ENCODE assay signal across 37 cellular contexts in genomic region chr17:63376949-63377348, GRCh38.
"Had no signal": no experiment of that assay in that cellular context is flagged by ENCODE, and none has a peak within 500 bp of the region (broad histone marks: within the 10 kb centered on the region; RNA-seq: fewer than 3 reads in every experiment).

No MANE protein-coding gene starts in this region.

- H3K27me3 Mint-ChIP-seq: activated CD4-positive, alpha-beta memory T cell treated with anti-CD3 and anti-CD28 coated beads, Interleukin-2, amount 10 ng/mL, durations not matched to agents 7 days and 5 days; activated CD4-positive, alpha-beta T cell treated with anti-CD3 and anti-CD28 coated beads, Interleukin-2, amount 10 ng/mL, durations not matched to agents 24 days and 14 days; activated naive CD4-positive, alpha-beta T cell treated with anti-CD3 and anti-CD28 coated beads, Interleukin-2, amount 50 U/mL, for 24 hours; activated naive CD8-positive, alpha-beta T cell; activated naive CD8-positive, alpha-beta T cell treated with anti-CD3 and anti-CD28 coated beads, Interleukin-2, amount 10 ng/mL, durations not matched to agents 7 days and 5 days; activated naive CD8-positive, alpha-beta T cell treated with anti-CD3 and anti-CD28 coated beads, Interleukin-2, amount 50 U/mL, for 24 hours; activated T-cell treated with anti-CD3 and anti-CD28 coated beads, Interleukin-2, amount 50 U/mL, for 24 hours; brain had no signal

- H3K36me3 Mint-ChIP-seq: activated naive CD4-positive, alpha-beta T cell treated with anti-CD3 and anti-CD28 coated beads, Interleukin-2, amount 10 ng/mL, durations not matched to agents 7 days and 5 days had no signal

- H3K27ac ChIP-seq: ascending aorta, cardiac muscle cell, VCaP had no signal

- ATAC-seq: activated CD8-positive, alpha-beta T cell treated with anti-CD3 and anti-CD28 coated beads, Interleukin-2, amount 10 ng/mL, durations not matched to agents 7 days and 5 days; activated naive CD8-positive, alpha-beta T cell treated with anti-CD3 and anti-CD28 coated beads, Interleukin-2, amount 50 U/mL, for 24 hours had no signal

- H3K4me1 Mint-ChIP-seq: activated B cell treated with CpG ODN at 0.5 μM for 24 hours; activated CD4-positive, alpha-beta memory T cell treated with anti-CD3 and anti-CD28 coated beads, Interleukin-2, amount 10 ng/mL, durations not matched to agents 7 days and 5 days; activated CD4-positive, alpha-beta T cell treated with anti-CD3 and anti-CD28 coated beads, Interleukin-2, amount 10 ng/mL, durations not matched to agents 24 days and 14 days; activated naive CD4-positive, alpha-beta T cell treated with anti-CD3 and anti-CD28 coated beads, Interleukin-2, amount 10 ng/mL, durations not matched to agents 7 days and 5 days; activated naive CD4-positive, alpha-beta T cell treated with anti-CD3 and anti-CD28 coated beads, Interleukin-2, amount 50 U/mL, for 24 hours; activated naive CD8-positive, alpha-beta T cell treated with anti-CD3 and anti-CD28 coated beads, Interleukin-2, amount 10 ng/mL, durations not matched to agents 7 days and 5 days; activated naive CD8-positive, alpha-beta T cell treated with anti-CD3 and anti-CD28 coated beads, Interleukin-2, amount 50 U/mL, for 24 hours had no signal

- H3K4me3 Mint-ChIP-seq: activated B cell treated with CpG ODN at 0.5 μM for 24 hours; activated CD4-positive, alpha-beta memory T cell treated with anti-CD3 and anti-CD28 coated beads, Interleukin-2, amount 10 ng/mL, durations not matched to agents 7 days and 5 days; activated CD4-positive, alpha-beta T cell treated with anti-CD3 and anti-CD28 coated beads, Interleukin-2, amount 10 ng/mL, durations not matched to agents 24 days and 14 days; activated CD8-positive, alpha-beta T cell treated with anti-CD3 and anti-CD28 coated beads, Interleukin-2, amount 10 ng/mL, durations not matched to agents 7 days and 5 days; activated naive CD4-positive, alpha-beta T cell treated with anti-CD3 and anti-CD28 coated beads, Interleukin-2, amount 10 ng/mL, durations not matched to agents 7 days and 5 days; activated naive CD4-positive, alpha-beta T cell treated with anti-CD3 and anti-CD28 coated beads, Interleukin-2, amount 50 U/mL, for 24 hours; activated naive CD8-positive, alpha-beta T cell; activated naive CD8-positive, alpha-beta T cell treated with anti-CD3 and anti-CD28 coated beads, Interleukin-2, amount 10 ng/mL, durations not matched to agents 7 days and 5 days; activated naive CD8-positive, alpha-beta T cell treated with anti-CD3 and anti-CD28 coated beads, Interleukin-2, amount 50 U/mL, for 24 hours; activated T-cell treated with anti-CD3 and anti-CD28 coated beads, Interleukin-2, amount 50 U/mL, for 24 hours; brain; central memory CD8-positive, alpha-beta T cell; T-helper 1 cell treated with Interleukin-12 subunit alpha and Interleukin-12 subunit beta and Interleukin-4 antibody, amounts not matched to agents 30 μg/mL and 1 μg/mL, for 36 hours; T-helper 2 cell treated with Interferon-gamma antibody and Interleukin-4, amounts not matched to agents 5 μg/mL and 100 μg/mL, for 36 hours had no signal

- FAIRE-seq: bronchial epithelial cell, TTC549 had no signal

- H3K27me3 ChIP-seq: ascending aorta, cardiac muscle cell had no signal

- H3K9me3 Mint-ChIP-seq: activated naive CD4-positive, alpha-beta T cell treated with anti-CD3 and anti-CD28 coated beads, Interleukin-2, amount 50 U/mL, for 24 hours; central memory CD8-positive, alpha-beta T cell had no signal

- H3K27ac Mint-ChIP-seq: activated B cell treated with CpG ODN at 0.5 μM for 24 hours; activated CD4-positive, alpha-beta memory T cell treated with anti-CD3 and anti-CD28 coated beads, Interleukin-2, amount 10 ng/mL, durations not matched to agents 7 days and 5 days; activated CD4-positive, alpha-beta T cell treated with anti-CD3 and anti-CD28 coated beads, Interleukin-2, amount 10 ng/mL, durations not matched to agents 24 days and 14 days; activated CD8-positive, alpha-beta T cell treated with anti-CD3 and anti-CD28 coated beads, Interleukin-2, amount 10 ng/mL, durations not matched to agents 7 days and 5 days; activated naive CD4-positive, alpha-beta T cell treated with anti-CD3 and anti-CD28 coated beads, Interleukin-2, amount 10 ng/mL, durations not matched to agents 7 days and 5 days; activated naive CD4-positive, alpha-beta T cell treated with anti-CD3 and anti-CD28 coated beads, Interleukin-2, amount 50 U/mL, for 24 hours; activated naive CD8-positive, alpha-beta T cell; activated naive CD8-positive, alpha-beta T cell treated with anti-CD3 and anti-CD28 coated beads, Interleukin-2, amount 10 ng/mL, durations not matched to agents 7 days and 5 days; activated naive CD8-positive, alpha-beta T cell treated with anti-CD3 and anti-CD28 coated beads, Interleukin-2, amount 50 U/mL, for 24 hours; activated T-cell treated with anti-CD3 and anti-CD28 coated beads, Interleukin-2, amount 50 U/mL, for 24 hours; activated T-helper 2 cell treated with anti-CD3 and anti-CD28 coated beads, Interferon-gamma antibody, Interleukin-2, Interleukin-4, amounts not matched to agents 10 μg/mL and 5 μg/mL and 100 μg/mL, durations not matched to agents 14 hours and 24 hours and 36 hours; T-helper 1 cell treated with Interleukin-12 subunit alpha and Interleukin-12 subunit beta and Interleukin-4 antibody, amounts not matched to agents 30 μg/mL and 1 μg/mL, for 36 hours; T-helper 2 cell treated with Interferon-gamma antibody and Interleukin-4, amounts not matched to agents 5 μg/mL and 100 μg/mL, for 36 hours had no signal

- DNase-seq: activated B cell treated with CpG ODN at 0.5 μM for 24 hours; activated CD4-positive, alpha-beta memory T cell treated with anti-CD3 and anti-CD28 coated beads, Interleukin-2, amount 10 ng/mL, durations not matched to agents 7 days and 5 days; activated CD4-positive, alpha-beta T cell treated with anti-CD3 and anti-CD28 coated beads for 4 hours; activated CD4-positive, alpha-beta T cell treated with anti-CD3 and anti-CD28 coated beads, Interleukin-2, amount 10 ng/mL, durations not matched to agents 24 days and 14 days; activated CD4-positive, alpha-beta T cell treated with anti-CD3 and anti-CD28 coated beads, Interleukin-2, amount 50 U/mL, for 1 hour; activated CD4-positive, alpha-beta T cell treated with anti-CD3 and anti-CD28 coated beads, Interleukin-2, amount 50 U/mL, for 4 hours; activated CD4-positive, CD25-positive, alpha-beta regulatory T cell treated with anti-CD3 and anti-CD28 coated beads, Interleukin-2, amount 50 U/mL, for 72 hours; activated CD8-positive, alpha-beta memory T cell treated with anti-CD3 and anti-CD28 coated beads for 24 hours; activated CD8-positive, alpha-beta memory T cell treated with anti-CD3 and anti-CD28 coated beads, Interleukin-2, amount 50 U/mL, for 4 hours; activated CD8-positive, alpha-beta T cell treated with anti-CD3 and anti-CD28 coated beads, Interleukin-2, amount 10 ng/mL, durations not matched to agents 7 days and 5 days; activated effector memory CD4-positive, alpha-beta T cell treated with Interleukin-2 at 50 U/mL for 16 hours; activated gamma-delta T cell; activated naive CD4-positive, alpha-beta T cell treated with anti-CD3 and anti-CD28 coated beads, Interleukin-2, amount 10 ng/mL, durations not matched to agents 7 days and 5 days; activated naive CD4-positive, alpha-beta T cell treated with Interleukin-2 at 50 U/mL for 16 hours; activated naive CD8-positive, alpha-beta T cell treated with anti-CD3 and anti-CD28 coated beads, Interleukin-2, amount 10 ng/mL, durations not matched to agents 7 days and 5 days; activated naive CD8-positive, alpha-beta T cell treated with anti-CD3 and anti-CD28 coated beads, Interleukin-2, amount 50 U/mL, for 24 hours; activated T-cell treated with anti-CD3 and anti-CD28 coated beads, Interleukin-2, amount 50 U/mL, for 24 hours; activated T-cell treated with anti-CD3 and anti-CD28 coated beads, Interleukin-2, amount 50 U/mL, for 48 hours; amygdala; anterior cingulate cortex; caudate nucleus; cerebellar nuclear complex; T-helper 1 cell; T-helper 2 cell; T-helper 9 cell had no signal

- H3K9me3 ChIP-seq: ascending aorta had no signal

- H3K4me3 ChIP-seq: ascending aorta, cardiac muscle cell had no signal

- H3K36me3 ChIP-seq: ascending aorta had no signal
